9 cellular contexts compared by ENCODE assay signal in genomic region chr9:131679261-131680020, GRCh38.
DNase-seq lines count a peak whose midpoint lies in the region; FAIRE-seq and TF ChIP-seq lines count a peak whose summit lies in the region.
"Had no signal": no experiment of that assay in that cellular context is flagged by ENCODE, and none has a peak within 500 bp of the region (broad histone marks: within the 10 kb centered on the region; RNA-seq: fewer than 3 reads in every experiment).

No MANE protein-coding gene starts in this region.

- no peaks in the 10 kb centered on the region for H3K27me3 Mint-ChIP-seq in T-helper 1 cell treated with Interleukin-12 subunit alpha and Interleukin-12 subunit beta and Interleukin-4 antibody, amounts not matched to agents 30 μg/mL and 1 μg/mL, for 36 hours (ENCODE audit: low read depth)

- H3K27ac ChIP-seq in kidney (ENCODE audit: low read depth in 2 of 2, low read length in 2 of 2) (peak overlapping the region; percentile 84 to 95), temporal lobe (ENCODE audit: low read depth, low read length) (peak overlapping the region; percentile 56)

- intact Hi-C loops in kidney (cut with DNase I), result no loop called here

- TF ChIP-seq CTCF in kidney (IDR thresholded peaks at IDR 0.05; ENCODE audit: borderline replicate concordance, extremely low read depth, insufficient read depth), result no peak

- no peaks in the 10 kb centered on the region for H3K27me3 ChIP-seq in adipocyte (replicated peaks; ENCODE audit: control insufficient read depth, insufficient read depth, low read length)

- peaks cover 55% of the 10 kb centered on the region for H3K4me1 ChIP-seq in adipocyte (ENCODE audit: control insufficient read depth, insufficient read depth, low read length)
- peaks cover 50 to 59% of the 10 kb centered on the region in 2 donors for H3K4me1 ChIP-seq in kidney (ENCODE audit: control insufficient read depth in 1 of 2, insufficient read depth in 1 of 2, low read depth in 1 of 2, low read length in 2 of 2)

- H3K4me1 Mint-ChIP-seq in T-helper 1 cell treated with Interleukin-12 subunit alpha and Interleukin-12 subunit beta and Interleukin-4 antibody, amounts not matched to agents 30 μg/mL and 1 μg/mL, for 36 hours (ENCODE audit: low read depth), result peaks cover 77% of the 10 kb centered on the region

- H3K9me3 ChIP-seq in adipocyte (ENCODE audit: control insufficient read depth, low read length) (no peaks in the 10 kb centered on the region), kidney (ENCODE audit: control insufficient read depth in 1 of 2, low read length in 2 of 2) (no peaks in the 10 kb centered on the region)

- H3K36me3 Mint-ChIP-seq in T-helper 1 cell treated with Interleukin-12 subunit alpha and Interleukin-12 subunit beta and Interleukin-4 antibody, amounts not matched to agents 30 μg/mL and 1 μg/mL, for 36 hours (ENCODE audit: low read depth), result peaks cover 22% of the 10 kb centered on the region

- peak overlapping the region; percentile 99 for H3K27ac Mint-ChIP-seq in T-helper 1 cell treated with Interleukin-12 subunit alpha and Interleukin-12 subunit beta and Interleukin-4 antibody, amounts not matched to agents 30 μg/mL and 1 μg/mL, for 36 hours

- no peaks in the 10 kb centered on the region for H3K9me3 Mint-ChIP-seq in T-helper 1 cell treated with Interleukin-12 subunit alpha and Interleukin-12 subunit beta and Interleukin-4 antibody, amounts not matched to agents 30 μg/mL and 1 μg/mL, for 36 hours

- H3K9ac ChIP-seq in adipocyte (ENCODE audit: low read length) (peak overlapping the region; percentile 42), kidney (ENCODE audit: low read length in 2 of 2) (peak overlapping the region in 1 of 2 donors; percentile 56)

- FAIRE-seq in kidney (lab: Jason Lieb, UNC), result no peak

- H3K36me3 ChIP-seq in adipocyte (ENCODE audit: control insufficient read depth, insufficient read depth, low read length, severe bottlenecking) (no peaks in the 10 kb centered on the region), kidney (ENCODE audit: control insufficient read depth in 1 of 2, insufficient read depth in 2 of 2, low read length in 2 of 2) (no peaks in the 10 kb centered on the region)

- DNase-seq in T-helper 1 cell, result no peak
- peak; percentile 30 for DNase-seq in adipocyte (ENCODE audit: low read depth)
- no peak for DNase-seq in kidney
- DNase-seq in hepatic stellate cell (ENCODE audit: low spot score), result no peak
- no peak for DNase-seq in T1000 (lab: John Stamatoyannopoulos, UW)
- no peak for DNase-seq in inferior parietal cortex (ENCODE audit: extremely low spot score)
- DNase-seq: ACHN had no signal

- H3K4me3 ChIP-seq in adipocyte (ENCODE audit: low read length) (peak overlapping the region; percentile 6), kidney (ENCODE audit: low read length in 2 of 2) (no peak overlapping the region)

- H3K4me3 Mint-ChIP-seq in T-helper 1 cell treated with Interleukin-12 subunit alpha and Interleukin-12 subunit beta and Interleukin-4 antibody, amounts not matched to agents 30 μg/mL and 1 μg/mL, for 36 hours, result no peak overlapping the region
